8 cellular contexts compared by ENCODE assay signal in genomic region chr20:8790442-8791074, GRCh38.
A peak's percentile ranks its signal among the peaks of the same experiment; 100 is the strongest.
DNase-seq lines count a peak whose midpoint lies in the region; ATAC-seq, FAIRE-seq and TF ChIP-seq lines count a peak whose summit lies in the region.

No MANE protein-coding gene starts in this region.

- no peaks in the 10 kb centered on the region for H3K4me1 ChIP-seq in CD8-positive, alpha-beta T cell (ENCODE audit: insufficient read depth, low read length)
- no peaks in the 10 kb centered on the region for H3K4me1 ChIP-seq in HepG2 (ENCODE audit: insufficient read depth, low read length)

- no peaks in the 10 kb centered on the region for H3K79me2 ChIP-seq in HepG2 (ENCODE audit: insufficient read depth, low read length)

- TF ChIP-seq CTCF in CD8-positive, alpha-beta T cell (IDR thresholded peaks at IDR 0.05), result peak; percentile 89
- TF ChIP-seq CTCF in bronchial epithelial cell (IDR thresholded peaks at IDR 0.05; ENCODE audit: insufficient read depth, low read length, severe bottlenecking) (peak; percentile 91), HepG2 (CRISPR knock-in tag; IDR thresholded peaks at IDR 0.05) (peak; percentile 92)

- H3K27ac Mint-ChIP-seq in CD8-positive, alpha-beta T cell, result no peak overlapping the region

- FAIRE-seq in bronchial epithelial cell (lab: Jason Lieb, UNC) (no peak), HepG2 (lab: Jason Lieb, UNC) (peak; percentile 71)

- H3K9me3 Mint-ChIP-seq in CD8-positive, alpha-beta T cell, result no peaks in the 10 kb centered on the region

- 68% methylated on average over 5 of the region's 5 CpGs for WGBS in HepG2 (ENCODE audit: low lambda C conversion rate)

- ATAC-seq in CD8-positive, alpha-beta T cell, result no peak
- ATAC-seq in GM18505 (IDR thresholded peaks at IDR 0.05; ENCODE audit: unreplicated experiment) (peak; percentile 77), HG03060 (IDR thresholded peaks at IDR 0.05; ENCODE audit: low read depth, unreplicated experiment) (peak; percentile 69), HepG2 (peak; percentile 83)

- no peak overlapping the region for H3K27ac ChIP-seq in CD8-positive, alpha-beta T cell (ENCODE audit: low read depth, low read length)
- no peak overlapping the region for H3K27ac ChIP-seq in HepG2 (ENCODE audit: extremely low read length, insufficient read depth, low read length)

- H3K27me3 ChIP-seq in CD8-positive, alpha-beta T cell (ENCODE audit: insufficient read depth, low read length), result no peaks in the 10 kb centered on the region
- no peaks in the 10 kb centered on the region for H3K27me3 ChIP-seq in bronchial epithelial cell (ENCODE audit: control insufficient read depth, insufficient read depth, low read length)
- no peaks in the 10 kb centered on the region for H3K27me3 ChIP-seq in HepG2 (ENCODE audit: control insufficient read depth in 1 of 2, insufficient read depth in 2 of 2, low read length in 2 of 2)

- H3K27me3 Mint-ChIP-seq in CD8-positive, alpha-beta T cell (ENCODE audit: low read depth), result no peaks in the 10 kb centered on the region

- no peaks in the 10 kb centered on the region for H4K20me1 ChIP-seq in HepG2 (ENCODE audit: insufficient read depth, low read length)

- CTCF ChIA-PET in CD8-positive, alpha-beta T cell (lab: Charles Lee), result interaction anchor here (1.4 kb wide), 1 partner anchor 33 kb away, joined by 3 read pairs; no protein-coding TSS in a partner anchor
- CTCF ChIA-PET in HepG2 (lab: Yijun Ruan, JAX; ENCODE audit: low intra/inter-chr PET ratio, low total read pairs), result interaction anchor here (1.7 to 2.0 kb wide), 4 partner anchors 63 to 603 kb away, joined by 3 to 23 read pairs (median 10); no protein-coding TSS in a partner anchor

- intact Hi-C loops in CD8-positive, alpha-beta T cell (cut with DNase I, micrococcal nuclease), result no loop called here
- intact Hi-C loops in HepG2 (cut with micrococcal nuclease; ENCODE audit: unreplicated experiment), result loop anchor here (1.0 kb wide), 5 partner anchors 19 to 603 kb away; no protein-coding TSS in a partner anchor

- TF ChIP-seq EP300 in HepG2 (IDR thresholded peaks at IDR 0.05; ENCODE audit: low read depth in 2 of 2, low read length in 2 of 2) (no peak), HepG2 (CRISPR knock-in tag; IDR thresholded peaks at IDR 0.05; ENCODE audit: borderline replicate concordance) (no peak)

- no peaks in the 10 kb centered on the region for H3K36me3 Mint-ChIP-seq in CD8-positive, alpha-beta T cell

- DNase-seq in CD8-positive, alpha-beta T cell, result no peak
- DNase-seq in NCI-H526 treated with DMSO at 0.1 percent for 48 hours (lab: John Stamatoyannopoulos, UW) (peak; percentile 29), bronchial epithelial cell (ENCODE audit: low read depth) (peak; percentile 49), HepG2 (ENCODE audit: low spot score) (peak; percentile 61)
- no peak for DNase-seq in activated effector memory CD4-positive, alpha-beta T cell treated with Interleukin-2 at 50 U/mL for 16 hours
- no peak for DNase-seq in effector CD8-positive, alpha-beta T cell (lab: John Stamatoyannopoulos, UW)

- no TSS peak for BruUV-seq in HepG2 (replicated peaks; lab: Mats Ljungman, UMichigan)

- H3K4me3 ChIP-seq in CD8-positive, alpha-beta T cell (ENCODE audit: low read depth, low read length), result no peak overlapping the region
- H3K4me3 ChIP-seq in bronchial epithelial cell (ENCODE audit: low read depth, low read length) (no peak overlapping the region), HepG2 (replicated peaks in 1 of 3; ENCODE audit: insufficient read depth in 1 of 3, low read depth in 2 of 3, low read length in 3 of 3) (no peak overlapping the region)

- no peaks in the 10 kb centered on the region for H3K4me1 Mint-ChIP-seq in CD8-positive, alpha-beta T cell (ENCODE audit: low read depth)

- no peaks in the 10 kb centered on the region for H3K36me3 ChIP-seq in CD8-positive, alpha-beta T cell (ENCODE audit: insufficient read depth, low read length)
- no peaks in the 10 kb centered on the region for H3K36me3 ChIP-seq in bronchial epithelial cell (ENCODE audit: control insufficient read depth, insufficient read depth, low read length)
- peaks cover 6 to 47% of the 10 kb centered on the region in 2 experiments for H3K36me3 ChIP-seq in HepG2 (replicated peaks in 1 of 2; ENCODE audit: control insufficient read depth in 1 of 2, insufficient read depth in 2 of 2, low read length in 2 of 2)

- no peak overlapping the region for H2AFZ ChIP-seq in HepG2 (ENCODE audit: low read length)

- TF ChIP-seq POLR2A in GM18505 (IDR thresholded peaks at IDR 0.05; ENCODE audit: borderline replicate concordance, extremely low read depth, insufficient read depth, insufficient read length) (no peak), HepG2 (IDR thresholded peaks at IDR 0.05; ENCODE audit: insufficient read depth in 1 of 2, low read depth in 2 of 2, low read length in 2 of 2) (no peak)

- no peaks in the 10 kb centered on the region for H3K9me3 ChIP-seq in CD8-positive, alpha-beta T cell (ENCODE audit: low read length)
- no peaks in the 10 kb centered on the region for H3K9me3 ChIP-seq in HepG2 (ENCODE audit: low read length)

- H3K9ac ChIP-seq in HepG2 (ENCODE audit: insufficient read depth, low read depth, low read length), result no peak overlapping the region

- in situ Hi-C loops in HepG2 (cut with HindIII; ENCODE audit: extremely low pct_ligation_motif_present, low pct_unique_long_range_greater_than_20kb), result no loop called here

- TF ChIP-seq RAD21 in HepG2 (CRISPR knock-in tag; IDR thresholded peaks at IDR 0.05), result peak; percentile 88

- H3K4me3 Mint-ChIP-seq in CD8-positive, alpha-beta T cell, result no peak overlapping the region

- no peak overlapping the region for H3K4me2 ChIP-seq in HepG2 (ENCODE audit: low read depth, low read length)

- POLR2A ChIA-PET in CD8-positive, alpha-beta T cell (lab: Charles Lee), result no interaction called here
- POLR2A ChIA-PET in HepG2 (lab: Yijun Ruan, JAX), result no interaction called here

TF ChIP-seq in HepG2, 621 proteins besides CTCF, POLR2A, EP300 and RAD21 (continues in another document):
- TF ChIP-seq MTERF4 (CRISPR knock-in tag; IDR thresholded peaks at IDR 0.05) (no peak), ZNF619 (CRISPR knock-in tag; IDR thresholded peaks at IDR 0.05) (no peak), KDM3A (CRISPR knock-in tag; IDR thresholded peaks at IDR 0.05; ENCODE audit: low read depth) (no peak), ZNF768 (CRISPR knock-in tag; IDR thresholded peaks at IDR 0.05) (no peak), ZNF558 (CRISPR knock-in tag; IDR thresholded peaks at IDR 0.05; ENCODE audit: borderline replicate concordance) (no peak), ZNF10 (CRISPR knock-in tag; IDR thresholded peaks at IDR 0.05; ENCODE audit: borderline replicate concordance, low read depth) (no peak), ATF7 (IDR thresholded peaks at IDR 0.05) (peak; percentile 46), ATF7 (CRISPR knock-in tag; IDR thresholded peaks at IDR 0.05) (no peak), GATAD2A (CRISPR knock-in tag; IDR thresholded peaks at IDR 0.05) (peak; percentile 43; the same call in 1 of the 2 replicates), KMT2A (CRISPR knock-in tag; IDR thresholded peaks at IDR 0.05) (no peak), ZBTB34 (CRISPR knock-in tag; IDR thresholded peaks at IDR 0.05) (no peak), ARID3A (IDR thresholded peaks at IDR 0.05; ENCODE audit: low read depth, low read length) (peak; percentile 70; the same call in 1 of the 2 replicates), ZNF232 (CRISPR knock-in tag; IDR thresholded peaks at IDR 0.05; ENCODE audit: borderline replicate concordance) (no peak), CEBPG (CRISPR knock-in tag; IDR thresholded peaks at IDR 0.05) (peak; percentile 86), ZNF704 (CRISPR knock-in tag; IDR thresholded peaks at IDR 0.05; ENCODE audit: borderline replicate concordance) (no peak), MIXL1 (CRISPR knock-in tag; IDR thresholded peaks at IDR 0.05) (peak; percentile 77; the same call in 1 of the 2 replicates)

Comparison
In these comparisons a context has a peak if more than half of its experiments do, and no peak if none do; other contexts are left out.
1. DNase-seq: peak in NCI-H526 treated with DMSO at 0.1 percent for 48 hours (single experiment), bronchial epithelial cell (single experiment) and HepG2 (single experiment); none in CD8-positive, alpha-beta T cell (0 of 7), activated effector memory CD4-positive, alpha-beta T cell treated with Interleukin-2 at 50 U/mL for 16 hours (single experiment) and effector CD8-positive, alpha-beta T cell (single experiment).
2. Peak in every context shown above with its lines, with median percentiles within 50 percentile points of each other: CTCF ChIP-seq.